In the genomic region with DNA sequence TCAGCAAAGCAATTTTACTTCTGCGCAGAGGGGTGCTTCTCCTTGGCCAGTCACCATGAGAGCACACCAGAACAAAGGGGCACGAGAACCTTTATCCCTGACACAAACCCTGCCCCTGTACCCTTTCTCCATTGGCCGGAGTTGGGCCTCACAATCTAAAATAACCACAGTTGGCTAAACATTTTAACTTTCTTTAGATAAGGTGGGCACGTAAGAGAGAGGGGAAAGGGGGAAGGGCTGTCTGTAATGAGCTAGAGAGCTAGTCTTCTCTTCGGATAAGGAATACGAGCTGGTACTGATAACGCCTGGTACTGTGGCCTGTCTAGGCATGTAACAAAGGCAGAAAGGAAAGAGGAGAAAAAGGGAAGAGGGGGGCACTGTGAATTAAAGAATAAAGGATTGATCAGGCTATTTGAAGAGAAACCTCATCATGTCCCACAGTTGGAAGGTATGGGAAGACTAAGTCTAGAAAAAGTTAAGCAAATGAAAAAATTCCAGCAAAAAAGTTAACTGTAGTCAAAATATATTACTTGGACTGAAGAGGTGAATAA, we compare ENCODE assay signal across 1 cellular context.
A peak's percentile ranks its signal among the peaks of the same experiment; 100 is the strongest.
TF ChIP-seq lines count a peak whose summit lies in the region.

No MANE protein-coding gene starts in this region.

TF ChIP-seq in K562, 482 proteins besides CTCF, POLR2A, EP300 and RAD21 (continued from another document and continues in another):
- no peak for TF ChIP-seq ZNF696 (CRISPR knock-in tag; conservative IDR thresholded peaks at IDR 0.05)
- TF ChIP-seq NR2F6 (CRISPR knock-in tag; IDR thresholded peaks at IDR 0.05) = no peak
- no peak for TF ChIP-seq ETV1 (tag; conservative IDR thresholded peaks at IDR 0.05; ENCODE audit: low read depth)
- no peak for TF ChIP-seq SRSF3 (IDR thresholded peaks at IDR 0.05; ENCODE audit: insufficient read depth, low read length)
- no peak; the same call in none of the 2 replicates for TF ChIP-seq SUPT5H (IDR thresholded peaks at IDR 0.05)
- TF ChIP-seq MAX (CRISPR knock-in tag; IDR thresholded peaks at IDR 0.05) = no peak
- peak; percentile 39; the same call in 1 of the 2 replicates for TF ChIP-seq SOX6 (IDR thresholded peaks at IDR 0.05)
- no peak for TF ChIP-seq CHD2 (IDR thresholded peaks at IDR 0.05; ENCODE audit: low read depth, low read length)
- TF ChIP-seq CBX1 (IDR thresholded peaks at IDR 0.05; ENCODE audit: low read depth) = no peak
- no peak for TF ChIP-seq MITF (IDR thresholded peaks at IDR 0.05)
- TF ChIP-seq MTA1 (IDR thresholded peaks at IDR 0.05; ENCODE audit: borderline replicate concordance) = peak; percentile 76; the same call in 1 of the 2 replicates
- TF ChIP-seq ZZZ3 (IDR thresholded peaks at IDR 0.05) = no peak
- no peak for TF ChIP-seq MYNN (IDR thresholded peaks at IDR 0.05)
- no peak for TF ChIP-seq MYNN (CRISPR knock-in tag; IDR thresholded peaks at IDR 0.05)
- no peak for TF ChIP-seq TAF9B (IDR thresholded peaks at IDR 0.05; ENCODE audit: partially characterized antibody)
- TF ChIP-seq ZNF224 (CRISPR knock-in tag; IDR thresholded peaks at IDR 0.05) = no peak
- TF ChIP-seq ZNF197 (CRISPR knock-in tag; IDR thresholded peaks at IDR 0.05; ENCODE audit: low read depth) = no peak
- no peak for TF ChIP-seq TRIM28 (IDR thresholded peaks at IDR 0.05)
- TF ChIP-seq HNRNPH1 (optimal IDR thresholded peaks at IDR 0.05; ENCODE audit: low read depth, low read length) = no peak
- 0 out of 2 replicates have a peak, but pooled peaks have one; percentile 13 for TF ChIP-seq STAT5A (IDR thresholded peaks at IDR 0.05; ENCODE audit: borderline replicate concordance, low read length)
- TF ChIP-seq ATF1 (CRISPR knock-in tag; IDR thresholded peaks at IDR 0.05) = no peak
- TF ChIP-seq ATF1 (tag; IDR thresholded peaks at IDR 0.05) = peak; percentile 42
- peak; percentile 51; the same call in 1 of the 2 replicates for TF ChIP-seq NFRKB (IDR thresholded peaks at IDR 0.05; ENCODE audit: low read depth)
- peak; percentile 20 for TF ChIP-seq TAF1 (IDR thresholded peaks at IDR 0.05; ENCODE audit: control insufficient read depth, extremely low read depth, insufficient read depth, low read length, severe bottlenecking)
- TF ChIP-seq, protein P1, sequence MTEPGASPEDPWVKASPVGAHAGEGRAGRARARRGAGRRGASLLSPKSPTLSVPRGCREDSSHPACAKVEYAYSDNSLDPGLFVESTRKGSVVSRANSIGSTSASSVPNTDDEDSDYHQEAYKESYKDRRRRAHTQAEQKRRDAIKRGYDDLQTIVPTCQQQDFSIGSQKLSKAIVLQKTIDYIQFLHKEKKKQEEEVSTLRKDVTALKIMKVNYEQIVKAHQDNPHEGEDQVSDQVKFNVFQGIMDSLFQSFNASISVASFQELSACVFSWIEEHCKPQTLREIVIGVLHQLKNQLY (CRISPR knock-in tag; conservative IDR thresholded peaks at IDR 0.05) = no peak
- peak; percentile 48; the same call in 1 of the 2 replicates for TF ChIP-seq SPI1 (IDR thresholded peaks at IDR 0.05; ENCODE audit: borderline replicate concordance, low read depth, low read length)
- peak; percentile 31; the same call in 1 of the 2 replicates for TF ChIP-seq NBN (IDR thresholded peaks at IDR 0.05; ENCODE audit: low read depth)
- TF ChIP-seq SIN3B (IDR thresholded peaks at IDR 0.05; ENCODE audit: low read depth) = no peak
- TF ChIP-seq CC2D1A (IDR thresholded peaks at IDR 0.05) = peak; percentile 10; the same call in 1 of the 2 replicates
- no peak for TF ChIP-seq CGGBP1 (CRISPR knock-in tag; IDR thresholded peaks at IDR 0.05)
- TF ChIP-seq, protein P2, sequence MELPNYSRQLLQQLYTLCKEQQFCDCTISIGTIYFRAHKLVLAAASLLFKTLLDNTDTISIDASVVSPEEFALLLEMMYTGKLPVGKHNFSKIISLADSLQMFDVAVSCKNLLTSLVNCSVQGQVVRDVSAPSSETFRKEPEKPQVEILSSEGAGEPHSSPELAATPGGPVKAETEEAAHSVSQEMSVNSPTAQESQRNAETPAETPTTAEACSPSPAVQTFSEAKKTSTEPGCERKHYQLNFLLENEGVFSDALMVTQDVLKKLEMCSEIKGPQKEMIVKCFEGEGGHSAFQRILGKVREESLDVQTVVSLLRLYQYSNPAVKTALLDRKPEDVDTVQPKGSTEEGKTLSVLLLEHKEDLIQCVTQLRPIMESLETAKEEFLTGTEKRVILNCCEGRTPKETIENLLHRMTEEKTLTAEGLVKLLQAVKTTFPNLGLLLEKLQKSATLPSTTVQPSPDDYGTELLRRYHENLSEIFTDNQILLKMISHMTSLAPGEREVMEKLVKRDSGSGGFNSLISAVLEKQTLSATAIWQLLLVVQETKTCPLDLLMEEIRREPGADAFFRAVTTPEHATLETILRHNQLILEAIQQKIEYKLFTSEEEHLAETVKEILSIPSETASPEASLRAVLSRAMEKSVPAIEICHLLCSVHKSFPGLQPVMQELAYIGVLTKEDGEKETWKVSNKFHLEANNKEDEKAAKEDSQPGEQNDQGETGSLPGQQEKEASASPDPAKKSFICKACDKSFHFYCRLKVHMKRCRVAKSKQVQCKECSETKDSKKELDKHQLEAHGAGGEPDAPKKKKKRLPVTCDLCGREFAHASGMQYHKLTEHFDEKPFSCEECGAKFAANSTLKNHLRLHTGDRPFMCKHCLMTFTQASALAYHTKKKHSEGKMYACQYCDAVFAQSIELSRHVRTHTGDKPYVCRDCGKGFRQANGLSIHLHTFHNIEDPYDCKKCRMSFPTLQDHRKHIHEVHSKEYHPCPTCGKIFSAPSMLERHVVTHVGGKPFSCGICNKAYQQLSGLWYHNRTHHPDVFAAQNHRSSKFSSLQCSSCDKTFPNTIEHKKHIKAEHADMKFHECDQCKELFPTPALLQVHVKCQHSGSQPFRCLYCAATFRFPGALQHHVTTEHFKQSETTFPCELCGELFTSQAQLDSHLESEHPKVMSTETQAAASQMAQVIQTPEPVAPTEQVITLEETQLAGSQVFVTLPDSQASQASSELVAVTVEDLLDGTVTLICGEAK (IDR thresholded peaks at IDR 0.05) = peak; percentile 18; the same call in 1 of the 2 replicates
- TF ChIP-seq, protein P2 (CRISPR knock-in tag; IDR thresholded peaks at IDR 0.05) = no peak
- TF ChIP-seq USF2 (CRISPR knock-in tag; IDR thresholded peaks at IDR 0.05) = no peak
- TF ChIP-seq, protein P3, sequence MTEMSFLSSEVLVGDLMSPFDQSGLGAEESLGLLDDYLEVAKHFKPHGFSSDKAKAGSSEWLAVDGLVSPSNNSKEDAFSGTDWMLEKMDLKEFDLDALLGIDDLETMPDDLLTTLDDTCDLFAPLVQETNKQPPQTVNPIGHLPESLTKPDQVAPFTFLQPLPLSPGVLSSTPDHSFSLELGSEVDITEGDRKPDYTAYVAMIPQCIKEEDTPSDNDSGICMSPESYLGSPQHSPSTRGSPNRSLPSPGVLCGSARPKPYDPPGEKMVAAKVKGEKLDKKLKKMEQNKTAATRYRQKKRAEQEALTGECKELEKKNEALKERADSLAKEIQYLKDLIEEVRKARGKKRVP (CRISPR knock-in tag; IDR thresholded peaks at IDR 0.05) = no peak
- TF ChIP-seq CBFA2T2 (conservative IDR thresholded peaks at IDR 0.05) = peak; percentile 43
- TF ChIP-seq, protein P4, sequence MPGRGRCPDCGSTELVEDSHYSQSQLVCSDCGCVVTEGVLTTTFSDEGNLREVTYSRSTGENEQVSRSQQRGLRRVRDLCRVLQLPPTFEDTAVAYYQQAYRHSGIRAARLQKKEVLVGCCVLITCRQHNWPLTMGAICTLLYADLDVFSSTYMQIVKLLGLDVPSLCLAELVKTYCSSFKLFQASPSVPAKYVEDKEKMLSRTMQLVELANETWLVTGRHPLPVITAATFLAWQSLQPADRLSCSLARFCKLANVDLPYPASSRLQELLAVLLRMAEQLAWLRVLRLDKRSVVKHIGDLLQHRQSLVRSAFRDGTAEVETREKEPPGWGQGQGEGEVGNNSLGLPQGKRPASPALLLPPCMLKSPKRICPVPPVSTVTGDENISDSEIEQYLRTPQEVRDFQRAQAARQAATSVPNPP (IDR thresholded peaks at IDR 0.05; ENCODE audit: borderline replicate concordance, insufficient read depth, insufficient read length) = no peak
- no peak for TF ChIP-seq RB1 (IDR thresholded peaks at IDR 0.05; ENCODE audit: low read depth)
- no peak for TF ChIP-seq ZNF354B (CRISPR knock-in tag; IDR thresholded peaks at IDR 0.05)
- no peak for TF ChIP-seq E2F8 (IDR thresholded peaks at IDR 0.05; ENCODE audit: low read depth, partially characterized antibody)
- no peak for TF ChIP-seq XRCC5 (IDR thresholded peaks at IDR 0.05; ENCODE audit: low read depth, low read length)
- peak; percentile 49 for TF ChIP-seq CXXC5 (CRISPR knock-in tag; IDR thresholded peaks at IDR 0.05)
- TF ChIP-seq SIN3A (IDR thresholded peaks at IDR 0.05; ENCODE audit: borderline replicate concordance in 2 of 2, control insufficient read depth in 1 of 2, low read depth in 2 of 2, low read length in 2 of 2) = no peak
- TF ChIP-seq BRD9 (IDR thresholded peaks at IDR 0.05; ENCODE audit: low read depth, partially characterized antibody) = peak; percentile 60
